ENCODE assay signal across 9 cellular contexts in genomic region chr12:7060353-7060954, GRCh38. TPM values are rescaled to one million over a fixed set of nuclear protein-coding genes. Genes with fewer than 3 reads are reported as not detected.
A peak's percentile ranks its signal among the peaks of the same experiment; 100 is the strongest.
DNase-seq lines count a peak whose midpoint lies in the region; ATAC-seq and TF ChIP-seq lines count a peak whose summit lies in the region.
"Had no signal": no experiment of that assay in that cellular context is flagged by ENCODE, and none has a peak within 500 bp of the region (broad histone marks: within the 10 kb centered on the region; RNA-seq: fewer than 3 reads in every experiment).

Gene C1S (plus strand): TSS chr12:7060718. CDS start chr12:7061913, 1,195 bp downstream.

- CTCF ChIA-PET in Caco-2 (lab: Charles Lee) = interaction anchor here (0.6 to 3.0 kb wide), 9 partner anchors 19 to 1043 kb away, joined by 3 to 26 read pairs (median 4); partner anchors contain the start of genes C1RL and ENO2

- no peaks in the 10 kb centered on the region for H3K27me3 Mint-ChIP-seq in Caco-2 (ENCODE audit: insufficient read depth, unreplicated experiment)
- peaks cover 17% of the 10 kb centered on the region for H3K27me3 Mint-ChIP-seq in neural crest cell (ENCODE audit: low read depth)

- DNase-seq in Caco-2 (peak; percentile 78 to 81), RKO (ENCODE audit: low spot score) (peak; percentile 21), fibroblast of the aortic adventitia (ENCODE audit: low read depth) (peak; percentile 100), neural crest cell (ENCODE audit: low read depth, low spot score) (no peak)
- DNase-seq: activated naive CD8-positive, alpha-beta T cell treated with anti-CD3 and anti-CD28 coated beads, Interleukin-2, amount 10 ng/mL, durations not matched to agents 7 days and 5 days had no signal

- no peaks in the 10 kb centered on the region for H3K9me3 ChIP-seq in Caco-2

- POLR2A ChIA-PET in Caco-2 (lab: Charles Lee) = interaction anchor here (1.5 kb wide), 1 partner anchor 48 kb away, joined by 4 read pairs; no protein-coding TSS in a partner anchor

- H3K4me3 ChIP-seq in Caco-2 (ENCODE audit: low read depth, low read length) (no peak within 1 kb of the TSS), fibroblast of the aortic adventitia (ENCODE audit: low read depth, low read length) (peak within 1 kb of the TSS; percentile 81)

- H3K27me3 ChIP-seq in Caco-2 (replicated peaks; ENCODE audit: control insufficient read depth, insufficient read depth, low read length) = no peaks in the 10 kb centered on the region

- BruUV-seq in Caco-2 (replicated peaks; lab: Mats Ljungman, UMichigan) = no TSS peak

- TF ChIP-seq CTCF in Caco-2 (IDR thresholded peaks at IDR 0.05; ENCODE audit: insufficient read depth in 1 of 2, low read depth in 1 of 2, low read length in 1 of 2, severe bottlenecking in 1 of 2, unreplicated experiment in 1 of 2) (peak; percentile 80 to 86), fibroblast of the aortic adventitia (IDR thresholded peaks at IDR 0.05; ENCODE audit: insufficient read depth, low read length) (peak; percentile 90), neural crest cell (conservative IDR thresholded peaks at IDR 0.05) (peak; percentile 42)

- intact Hi-C loops in Caco-2 (cut with micrococcal nuclease; ENCODE audit: unreplicated experiment) = loop anchor here (1.0 kb wide), 5 partner anchors 32 to 578 kb away; partner anchors contain the start of genes C1R and C1RL

- peaks cover 21% of the 10 kb centered on the region for H3K4me1 Mint-ChIP-seq in Caco-2 (ENCODE audit: low read depth, unreplicated experiment)
- H3K4me1 Mint-ChIP-seq in neural crest cell = no peaks in the 10 kb centered on the region
- H3K4me1 Mint-ChIP-seq: activated naive CD8-positive, alpha-beta T cell treated with anti-CD3 and anti-CD28 coated beads, Interleukin-2, amount 10 ng/mL, durations not matched to agents 7 days and 5 days had no signal

- no peaks in the 10 kb centered on the region for H3K36me3 ChIP-seq in Caco-2 (ENCODE audit: control insufficient read depth, insufficient read depth, low read length)

- ATAC-seq in HG02798 (IDR thresholded peaks at IDR 0.05; ENCODE audit: poor library complexity, unreplicated experiment) = no peak
- ATAC-seq in GM21447 (IDR thresholded peaks at IDR 0.05; ENCODE audit: unreplicated experiment) = no peak
- no peak for ATAC-seq in GM21786 (IDR thresholded peaks at IDR 0.05; ENCODE audit: unreplicated experiment)
- ATAC-seq in HG03139 (IDR thresholded peaks at IDR 0.05; ENCODE audit: unreplicated experiment) = no peak

- no peaks in the 10 kb centered on the region for H3K36me3 Mint-ChIP-seq in Caco-2 (ENCODE audit: insufficient read depth, unreplicated experiment)
- no peaks in the 10 kb centered on the region for H3K36me3 Mint-ChIP-seq in neural crest cell (ENCODE audit: low read depth)
- H3K36me3 Mint-ChIP-seq: activated naive CD8-positive, alpha-beta T cell treated with anti-CD3 and anti-CD28 coated beads, Interleukin-2, amount 10 ng/mL, durations not matched to agents 7 days and 5 days had no signal

- peak within 1 kb of the TSS; percentile 38 for H3K27ac Mint-ChIP-seq in Caco-2 (ENCODE audit: unreplicated experiment)
- peak within 1 kb of the TSS; percentile 39 for H3K27ac Mint-ChIP-seq in neural crest cell (ENCODE audit: unreplicated experiment)
- H3K27ac Mint-ChIP-seq: activated naive CD8-positive, alpha-beta T cell treated with anti-CD3 and anti-CD28 coated beads, Interleukin-2, amount 10 ng/mL, durations not matched to agents 7 days and 5 days had no signal

- H3K4me3 Mint-ChIP-seq in Caco-2 (ENCODE audit: unreplicated experiment) = no peak within 1 kb of the TSS
- no peak within 1 kb of the TSS for H3K4me3 Mint-ChIP-seq in neural crest cell
- H3K4me3 Mint-ChIP-seq: activated naive CD8-positive, alpha-beta T cell treated with anti-CD3 and anti-CD28 coated beads, Interleukin-2, amount 10 ng/mL, durations not matched to agents 7 days and 5 days had no signal

- H3K4me1 ChIP-seq in Caco-2 = peaks cover 20% of the 10 kb centered on the region

- H3K9me3 Mint-ChIP-seq in Caco-2 (ENCODE audit: unreplicated experiment) (peaks cover 10% of the 10 kb centered on the region), neural crest cell (no peaks in the 10 kb centered on the region)
- H3K9me3 Mint-ChIP-seq: activated naive CD8-positive, alpha-beta T cell treated with anti-CD3 and anti-CD28 coated beads, Interleukin-2, amount 10 ng/mL, durations not matched to agents 7 days and 5 days had no signal

RNA-seq across cellular contexts. Expression of gene C1S, which starts in this region (rescaled TPM):
- 5.3 and 6.1 TPM in 2 replicates for total RNA-seq in Caco-2 (2022)
- 516 and 790 TPM in 2 replicates for total RNA-seq in fibroblast of the aortic adventitia (ENCODE audit: low replicate concordance)
- total RNA-seq in neural crest cell = 2.2 and 3.6 TPM in 2 replicates

Comparison
In these comparisons a context has a peak if more than half of its experiments do, and no peak if none do; other contexts are left out.
1. RNA of gene C1S (total RNA-seq): 516 to 790 TPM in fibroblast of the aortic adventitia; 5.3 to 6.1 TPM in Caco-2 and 2.2 to 3.6 TPM in neural crest cell; every median in the first group is over 10 times any median in the second.
2. Peak in every context shown above with its lines, with median percentiles within 50 percentile points of each other: CTCF ChIP-seq.